In the genomic region with DNA sequence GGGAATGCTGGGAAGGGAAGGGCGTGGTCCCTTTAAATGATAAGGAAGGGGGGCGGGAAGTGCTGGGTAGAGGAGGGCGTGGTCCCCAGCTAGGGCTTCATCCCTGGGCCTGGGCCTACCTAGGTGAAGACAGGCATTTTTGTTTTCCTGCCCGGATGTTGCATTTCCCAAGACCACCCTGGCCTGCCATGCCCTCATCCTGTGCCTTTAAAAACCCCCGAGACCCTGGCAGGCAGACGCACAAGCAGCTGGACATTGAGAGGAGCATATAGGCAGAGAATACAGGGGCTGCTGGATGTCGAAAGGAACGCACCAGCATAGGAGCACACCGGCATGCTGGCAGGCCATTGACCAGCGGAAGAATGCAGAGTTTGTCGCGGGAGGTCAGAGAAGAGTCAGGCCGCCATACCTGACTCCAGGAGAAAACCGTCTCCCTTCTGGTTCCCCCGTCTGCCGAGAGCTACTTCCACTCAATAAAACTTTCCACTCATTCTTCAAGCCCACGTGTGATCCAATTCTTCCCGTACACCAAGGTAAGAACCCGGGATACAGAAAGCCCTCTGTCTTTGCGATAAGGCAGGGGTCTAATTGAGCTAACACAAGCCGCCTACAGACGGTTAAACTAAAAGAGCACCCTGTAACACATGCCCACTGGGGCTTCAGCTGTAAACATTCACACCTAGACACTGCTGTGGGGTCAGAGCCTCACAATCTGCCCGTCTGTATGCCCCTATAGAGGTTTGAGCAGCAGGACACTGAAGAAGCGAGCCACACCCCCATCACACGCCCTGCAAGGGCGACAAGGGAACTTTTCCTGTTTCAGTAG, we compare ENCODE assay signal across 16 cellular contexts. TPM values are rescaled to one million over a fixed set of nuclear protein-coding genes. Genes with fewer than 3 reads are reported as not detected.
A peak's percentile ranks its signal among the peaks of the same experiment; 100 is the strongest.
DNase-seq lines count a peak whose midpoint lies in the region; ATAC-seq and TF ChIP-seq lines count a peak whose summit lies in the region.
"Had no signal": no experiment of that assay in that cellular context is flagged by ENCODE, and none has a peak within 500 bp of the region (broad histone marks: within the 10 kb centered on the region; RNA-seq: fewer than 3 reads in every experiment).

No MANE protein-coding gene starts in this region.

- H3K36me3 ChIP-seq in HUES6 (ENCODE audit: control insufficient read depth, insufficient read depth, low read length) (no peaks in the 10 kb centered on the region), kidney epithelial cell (ENCODE audit: control insufficient read depth, insufficient read depth, low read length) (no peaks in the 10 kb centered on the region)
- H3K36me3 ChIP-seq: pancreas, tibial artery had no signal

- no peak for ATAC-seq in HG03159 (IDR thresholded peaks at IDR 0.05; ENCODE audit: unreplicated experiment)
- no peak for ATAC-seq in HG03520 (IDR thresholded peaks at IDR 0.05; ENCODE audit: unreplicated experiment)
- no peak for ATAC-seq in HG03039 (IDR thresholded peaks at IDR 0.05; ENCODE audit: unreplicated experiment)
- ATAC-seq: pancreas had no signal

- no peak overlapping the region for H3K27ac ChIP-seq in AG04450 (ENCODE audit: low read depth, low read length)
- peak overlapping the region; percentile 32; the same call in 1 of the 2 replicates for H3K27ac ChIP-seq in HUES6 (ENCODE audit: low read depth, low read length)
- H3K27ac ChIP-seq: coronary artery, pancreas, tibial artery had no signal

- H3K4me3 Mint-ChIP-seq in activated naive CD8-positive, alpha-beta T cell treated with anti-CD3 and anti-CD28 coated beads for 36 hours = peak overlapping the region; percentile 52

- peaks cover 22% of the 10 kb centered on the region for H3K4me1 Mint-ChIP-seq in activated naive CD8-positive, alpha-beta T cell treated with anti-CD3 and anti-CD28 coated beads for 36 hours

- peak overlapping the region; percentile 69 for H3K9ac ChIP-seq in HUES6 (ENCODE audit: low read length)

- peaks cover 6% of the 10 kb centered on the region for H3K36me3 Mint-ChIP-seq in activated naive CD8-positive, alpha-beta T cell treated with anti-CD3 and anti-CD28 coated beads for 36 hours

- no peak for DNase-seq in AG04450 (ENCODE audit: low read depth, low spot score)
- no peak for DNase-seq in activated naive CD8-positive, alpha-beta T cell treated with anti-CD3 and anti-CD28 coated beads for 36 hours
- DNase-seq in kidney epithelial cell (ENCODE audit: low read depth) = no peak
- DNase-seq in cerebellar cortex (ENCODE audit: low spot score) = no peak
- DNase-seq: activated CD8-positive, alpha-beta memory T cell treated with anti-CD3 and anti-CD28 coated beads, Interleukin-2, amount 50 U/mL, for 48 hours; DND-41; NCI-H187; pancreas; SHP77 treated with DMSO at 0.1 percent for 48 hours; tibial artery had no signal

- H3K9me3 Mint-ChIP-seq in activated naive CD8-positive, alpha-beta T cell treated with anti-CD3 and anti-CD28 coated beads for 36 hours = no peaks in the 10 kb centered on the region

- peaks cover 6% of the 10 kb centered on the region for H3K9me3 ChIP-seq in AG04450 (ENCODE audit: control insufficient read depth, insufficient read depth, low read length)
- no peaks in the 10 kb centered on the region for H3K9me3 ChIP-seq in HUES6 (ENCODE audit: control insufficient read depth, insufficient read depth, low read depth, low read length)
- H3K9me3 ChIP-seq: pancreas, tibial artery had no signal

- H3K4me1 ChIP-seq in HUES6 (ENCODE audit: control insufficient read depth, insufficient read depth, low read length) = peaks cover 17% of the 10 kb centered on the region

- POLR2A ChIA-PET in AG04450 (lab: Yijun Ruan, JAX) = no interaction called here

- CTCF ChIA-PET in AG04450 (lab: Charles Lee) = no interaction called here

- peak overlapping the region; percentile 48 for H3K4me3 ChIP-seq in AG04450 (ENCODE audit: low read depth, low read length)
- peak overlapping the region; percentile 72 for H3K4me3 ChIP-seq in HUES6 (ENCODE audit: low read depth, low read length)
- peak overlapping the region; percentile 23 for H3K4me3 ChIP-seq in kidney epithelial cell (ENCODE audit: low read depth, low read length)
- H3K4me3 ChIP-seq: coronary artery, lung, pancreas, tibial artery had no signal

- TF ChIP-seq CTCF in AG04450 (IDR thresholded peaks at IDR 0.05; ENCODE audit: low read depth, low read length) (no peak), kidney epithelial cell (IDR thresholded peaks at IDR 0.05; ENCODE audit: insufficient read depth, low read length, poor library complexity, severe bottlenecking) (no peak)

- H3K27me3 Mint-ChIP-seq in activated naive CD8-positive, alpha-beta T cell treated with anti-CD3 and anti-CD28 coated beads for 36 hours = no peaks in the 10 kb centered on the region

- peak overlapping the region; percentile 35 for H3K27ac Mint-ChIP-seq in activated naive CD8-positive, alpha-beta T cell treated with anti-CD3 and anti-CD28 coated beads for 36 hours

- no peaks in the 10 kb centered on the region for H3K27me3 ChIP-seq in AG04450 (ENCODE audit: control insufficient read depth, insufficient read depth, low read length)
- no peaks in the 10 kb centered on the region for H3K27me3 ChIP-seq in HUES6 (ENCODE audit: control insufficient read depth, insufficient read depth, low read length)
- no peaks in the 10 kb centered on the region for H3K27me3 ChIP-seq in kidney epithelial cell (ENCODE audit: control insufficient read depth, insufficient read depth, low read length)
- H3K27me3 ChIP-seq: pancreas, tibial artery had no signal

RNA-seq across cellular contexts. Expression of gene AGA, which starts 2.9 kb away (rescaled TPM):
- 58.2 and 61.8 TPM in 2 replicates for polyA plus RNA-seq in AG04450 (2011; rRNA removed)
- 30.0 and 33.8 TPM in 2 replicates for polyA minus RNA-seq in AG04450 (2011; rRNA and poly(A)+ RNA removed)
- 10 to 100 TPM; 14.0 to 14.7 TPM for total RNA-seq in activated naive CD8-positive, alpha-beta T cell treated with anti-CD3 and anti-CD28 coated beads for 36 hours
- 10.8 and 12.7 TPM in 2 replicates for total RNA-seq in kidney epithelial cell
